In genomic region chr6:33276581-33276863, GRCh38 we compare ENCODE assay signal across 9 cellular contexts. TPM values are rescaled to one million over a fixed set of nuclear protein-coding genes. Genes with fewer than 3 reads are reported as not detected.
DNase-seq lines count a peak whose midpoint lies in the region; ATAC-seq, FAIRE-seq and TF ChIP-seq lines count a peak whose summit lies in the region.
"Had no signal": no experiment of that assay in that cellular context is flagged by ENCODE, and none has a peak within 500 bp of the region (broad histone marks: within the 10 kb centered on the region; RNA-seq: fewer than 3 reads in every experiment).

No MANE protein-coding gene starts in this region.

- H3K4me3 ChIP-seq in kidney (ENCODE audit: low read length in 2 of 2) (peak overlapping the region; percentile 62 to 65), subcutaneous abdominal adipose tissue (ENCODE audit: low read depth in 1 of 5, low read length in 5 of 5) (peak overlapping the region; percentile 68 to 85 (median 77))

- FAIRE-seq in kidney (lab: Jason Lieb, UNC) (no peak), urothelium cell line (lab: Jason Lieb, UNC) (no peak)
- FAIRE-seq: A204.1 had no signal

- H3K9ac ChIP-seq in kidney (ENCODE audit: low read length in 2 of 2) (peak overlapping the region; percentile 21 to 27), subcutaneous abdominal adipose tissue (ENCODE audit: low read length in 5 of 5) (peak overlapping the region; percentile 17 to 82 (median 75))

- H3K27ac Mint-ChIP-seq in activated naive CD8-positive, alpha-beta T cell treated with anti-CD3 and anti-CD28 coated beads, Interleukin-2, amount 10 ng/mL, durations not matched to agents 7 days and 5 days, result peak overlapping the region; percentile 89

- no peaks in the 10 kb centered on the region for H3K27me3 Mint-ChIP-seq in activated naive CD8-positive, alpha-beta T cell treated with anti-CD3 and anti-CD28 coated beads, Interleukin-2, amount 10 ng/mL, durations not matched to agents 7 days and 5 days

- H3K36me3 ChIP-seq in kidney (ENCODE audit: control insufficient read depth in 1 of 2, insufficient read depth in 2 of 2, low read length in 2 of 2), result peaks cover 19 to 26% of the 10 kb centered on the region in 2 donors
- peaks cover 4 to 67% (median 59%) of the 10 kb centered on the region in 5 donors for H3K36me3 ChIP-seq in subcutaneous abdominal adipose tissue (ENCODE audit: control insufficient read depth in 5 of 5, insufficient read depth in 5 of 5, low read length in 5 of 5)

- H3K4me1 ChIP-seq in kidney (ENCODE audit: control insufficient read depth in 1 of 2, insufficient read depth in 1 of 2, low read depth in 1 of 2, low read length in 2 of 2) (peaks cover 16 to 30% of the 10 kb centered on the region in 2 donors), subcutaneous abdominal adipose tissue (ENCODE audit: control insufficient read depth in 5 of 5, insufficient read depth in 5 of 5, low read length in 5 of 5) (peaks cover 6 to 79% (median 60%) of the 10 kb centered on the region in 5 donors)

- H3K9me3 Mint-ChIP-seq in activated naive CD8-positive, alpha-beta T cell treated with anti-CD3 and anti-CD28 coated beads, Interleukin-2, amount 10 ng/mL, durations not matched to agents 7 days and 5 days, result no peaks in the 10 kb centered on the region

- intact Hi-C loops in kidney (cut with DNase I), result no loop called here

- peaks cover 41% of the 10 kb centered on the region for H3K36me3 Mint-ChIP-seq in activated naive CD8-positive, alpha-beta T cell treated with anti-CD3 and anti-CD28 coated beads, Interleukin-2, amount 10 ng/mL, durations not matched to agents 7 days and 5 days

- H3K4me1 Mint-ChIP-seq in activated naive CD8-positive, alpha-beta T cell treated with anti-CD3 and anti-CD28 coated beads, Interleukin-2, amount 10 ng/mL, durations not matched to agents 7 days and 5 days, result peaks cover 46% of the 10 kb centered on the region

- peak overlapping the region; percentile 94 for H3K4me3 Mint-ChIP-seq in activated naive CD8-positive, alpha-beta T cell treated with anti-CD3 and anti-CD28 coated beads, Interleukin-2, amount 10 ng/mL, durations not matched to agents 7 days and 5 days

- peak overlapping the region in 1 of 2 donors; percentile 81 for H3K27ac ChIP-seq in kidney (ENCODE audit: low read depth in 2 of 2, low read length in 2 of 2)
- peak overlapping the region; percentile 71 for H3K27ac ChIP-seq in subcutaneous abdominal adipose tissue (ENCODE audit: low read depth, low read length)

- no peak for TF ChIP-seq CTCF in kidney (IDR thresholded peaks at IDR 0.05; ENCODE audit: borderline replicate concordance, extremely low read depth, insufficient read depth)

- no peaks in the 10 kb centered on the region for H3K27me3 ChIP-seq in subcutaneous abdominal adipose tissue (ENCODE audit: control insufficient read depth in 5 of 5, insufficient read depth in 4 of 5, low read length in 5 of 5)

- POLR2A ChIA-PET in activated naive CD8-positive, alpha-beta T cell treated with anti-CD3 and anti-CD28 coated beads, Interleukin-2, amount 10 ng/mL, durations not matched to agents 7 days and 5 days (lab: Charles Lee), result interaction anchor here (0.5 to 4.4 kb wide), 14 partner anchors 13 to 308 kb away, joined by 3 to 107 read pairs (median 9); partner anchors contain the start of genes CUTA, HSD17B8, KIFC1 and PFDN6

- ATAC-seq in activated naive CD8-positive, alpha-beta T cell treated with anti-CD3 and anti-CD28 coated beads, Interleukin-2, amount 10 ng/mL, durations not matched to agents 7 days and 5 days (ENCODE audit: low read depth), result no peak

- no peaks in the 10 kb centered on the region for H3K9me3 ChIP-seq in kidney (ENCODE audit: control insufficient read depth in 1 of 2, low read length in 2 of 2)
- no peaks in the 10 kb centered on the region for H3K9me3 ChIP-seq in subcutaneous abdominal adipose tissue (ENCODE audit: control insufficient read depth in 5 of 5, low read length in 5 of 5)

- DNase-seq in DMS 273 (lab: John Stamatoyannopoulos, UW; ENCODE audit: unreplicated experiment) (peak; percentile 81), DMS 273 treated with DMSO at 0.1 percent for 48 hours (lab: John Stamatoyannopoulos, UW) (no peak), kidney (no peak), urothelium cell line (ENCODE audit: low spot score) (no peak), NOMO-1 treated with DMSO at 0.1 percent for 48 hours (lab: John Stamatoyannopoulos, UW; ENCODE audit: unreplicated experiment) (no peak), SIG-M5 (lab: John Stamatoyannopoulos, UW) (no peak)
- no peak for DNase-seq in activated naive CD8-positive, alpha-beta T cell treated with anti-CD3 and anti-CD28 coated beads, Interleukin-2, amount 10 ng/mL, durations not matched to agents 7 days and 5 days

RNA-seq across cellular contexts. Expression of gene B3GALT4, which starts 0.4 kb away (rescaled TPM):
- total RNA-seq in activated naive CD8-positive, alpha-beta T cell treated with anti-CD3 and anti-CD28 coated beads, Interleukin-2, amount 10 ng/mL, durations not matched to agents 7 days and 5 days, result 10 to 100 TPM; 32.0 to 35.4 TPM
- 20.2 TPM for total RNA-seq in kidney
- polyA plus RNA-seq in kidney (ENCODE audit: insufficient read depth, low read depth, low replicate concordance), result 14.0 TPM

RNA-seq across cellular contexts. Expression of gene RPS18, which starts 4.6 kb away (rescaled TPM):
- 1,000 to 10,000 TPM; 3,300 to 3,409 TPM for total RNA-seq in activated naive CD8-positive, alpha-beta T cell treated with anti-CD3 and anti-CD28 coated beads, Interleukin-2, amount 10 ng/mL, durations not matched to agents 7 days and 5 days
- total RNA-seq in kidney, result 1,706 TPM
- 2,618 TPM for polyA plus RNA-seq in kidney (ENCODE audit: insufficient read depth, low read depth, low replicate concordance)

RNA-seq across cellular contexts. Expression of gene VPS52, which starts 4.8 kb away (rescaled TPM):
- 10 to 100 TPM; 72.3 to 76.0 TPM for total RNA-seq in activated naive CD8-positive, alpha-beta T cell treated with anti-CD3 and anti-CD28 coated beads, Interleukin-2, amount 10 ng/mL, durations not matched to agents 7 days and 5 days
- total RNA-seq in kidney, result 64.4 TPM
- 35.8 TPM for polyA plus RNA-seq in kidney (ENCODE audit: insufficient read depth, low read depth, low replicate concordance)

RNA-seq across cellular contexts. Expression of gene WDR46, which starts 12.5 kb away (rescaled TPM):
- 10 to 100 TPM; 50.0 to 58.0 TPM for total RNA-seq in activated naive CD8-positive, alpha-beta T cell treated with anti-CD3 and anti-CD28 coated beads, Interleukin-2, amount 10 ng/mL, durations not matched to agents 7 days and 5 days
- total RNA-seq in kidney, result 40.3 TPM
- 46.5 TPM for polyA plus RNA-seq in kidney (ENCODE audit: insufficient read depth, low read depth, low replicate concordance)

RNA-seq across cellular contexts. Expression of gene PFDN6, which starts 12.9 kb away (rescaled TPM):
- 10 to 100 TPM; 53.3 to 54.7 TPM for total RNA-seq in activated naive CD8-positive, alpha-beta T cell treated with anti-CD3 and anti-CD28 coated beads, Interleukin-2, amount 10 ng/mL, durations not matched to agents 7 days and 5 days
- total RNA-seq in kidney, result 46.8 TPM
- polyA plus RNA-seq in kidney (ENCODE audit: insufficient read depth, low read depth, low replicate concordance), result 159 TPM
